ENCODE assay signal across 31 cellular contexts in the genomic region with DNA sequence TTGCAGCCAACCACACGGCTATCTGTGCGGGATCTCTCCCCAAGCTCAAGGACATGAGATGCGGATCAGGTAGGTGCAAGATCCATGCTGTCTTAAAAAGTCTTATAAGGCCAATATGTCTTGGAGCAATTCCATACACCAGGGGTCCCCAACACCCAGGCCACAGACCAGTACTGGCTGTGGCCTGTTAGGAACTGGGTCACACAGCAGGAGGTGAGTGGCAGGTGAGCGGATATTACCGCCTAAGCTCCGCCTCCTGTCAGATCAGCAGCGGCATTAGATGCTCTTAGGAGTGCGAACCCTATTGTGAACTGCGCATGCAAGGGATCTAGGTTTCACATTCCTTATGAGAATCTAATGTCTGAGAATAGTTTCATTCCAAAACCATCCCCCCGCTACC.
"Had no signal": no experiment of that assay in that cellular context is flagged by ENCODE, and none has a peak within 500 bp of the region (broad histone marks: within the 10 kb centered on the region; RNA-seq: fewer than 3 reads in every experiment).

No MANE protein-coding gene starts in this region.

- H3K9me3 ChIP-seq: SK-N-SH had no signal

- DNase-seq: activated CD4-positive, alpha-beta T cell treated with anti-CD3 and anti-CD28 coated beads for 48 hours; activated CD4-positive, alpha-beta T cell treated with anti-CD3 and anti-CD28 coated beads, Interleukin-2, amount 50 U/mL, for 48 hours; activated CD8-positive, alpha-beta memory T cell treated with anti-CD3 and anti-CD28 coated beads for 24 hours; activated gamma-delta T cell; activated naive CD4-positive, alpha-beta T cell treated with anti-CD3 and anti-CD28 coated beads for 36 hours; activated T-cell treated with anti-CD3 and anti-CD28 coated beads, Interleukin-2, amount 50 U/mL, for 48 hours; amygdala; Karpas-422; MM.1S; NCI-H1105; NCI-H1436; NCI-H1694 treated with DMSO at 0.1 percent for 48 hours; NCI-H2029 treated with DMSO at 0.1 percent for 48 hours; NCI-H2227 treated with DMSO at 0.1 percent for 48 hours; NCI-H446 treated with DMSO at 0.1 percent for 48 hours; NCI-H526; NCI-H774; NK-92 treated with Interleukin-12 subunit alpha and Interleukin-12 subunit beta, amount 100 ng/mL, for 24 hours; OCI-M1; Right ventricle myocardium superior; SJCRH30; SK-N-SH; T-helper 1 cell had no signal

- H3K9me3 Mint-ChIP-seq: activated naive CD4-positive, alpha-beta T cell treated with anti-CD3 and anti-CD28 coated beads for 36 hours; activated T-helper 17 cell treated with anti-CD3 and anti-CD28 coated beads, Interleukin-2, amount 50 U/mL, for 72 hours; central memory CD8-positive, alpha-beta T cell had no signal

- H3K4me2 ChIP-seq: SK-N-SH had no signal

- H3K9ac ChIP-seq: SK-N-SH had no signal

- H3K4me1 ChIP-seq: SJCRH30 had no signal

- FAIRE-seq: astrocyte had no signal

- H3K36me3 Mint-ChIP-seq: activated naive CD8-positive, alpha-beta T cell had no signal

- H3K4me3 ChIP-seq: SJCRH30 had no signal

- ATAC-seq: activated CD4-positive, CD25-positive, alpha-beta regulatory T cell treated with anti-CD3 and anti-CD28 coated beads, Interleukin-2, amount 50 U/mL, for 24 hours; activated T-helper 17 cell treated with anti-CD3 and anti-CD28 coated beads, Interleukin-2, amount 50 U/mL, for 72 hours; Panc1 had no signal

- H3K27ac Mint-ChIP-seq: activated naive CD4-positive, alpha-beta T cell treated with anti-CD3 and anti-CD28 coated beads for 36 hours; activated naive CD8-positive, alpha-beta T cell; activated T-helper 17 cell treated with anti-CD3 and anti-CD28 coated beads, Interleukin-2, amount 50 U/mL, for 72 hours; brain had no signal

- H3K4me3 Mint-ChIP-seq: activated naive CD4-positive, alpha-beta T cell treated with anti-CD3 and anti-CD28 coated beads for 36 hours; activated naive CD8-positive, alpha-beta T cell; activated T-helper 17 cell treated with anti-CD3 and anti-CD28 coated beads, Interleukin-2, amount 50 U/mL, for 72 hours; brain; central memory CD8-positive, alpha-beta T cell had no signal

- H3K27me3 Mint-ChIP-seq: activated naive CD8-positive, alpha-beta T cell; activated T-helper 17 cell treated with anti-CD3 and anti-CD28 coated beads, Interleukin-2, amount 50 U/mL, for 72 hours; central memory CD8-positive, alpha-beta T cell had no signal

- H3K27ac ChIP-seq: RWPE1, SJCRH30 had no signal

- H3K36me3 ChIP-seq: SJCRH30 had no signal

- H3K27me3 ChIP-seq: SJCRH30 had no signal
